ENCODE assay signal across 1 cellular context in genomic region chr3:52801839-52802238, GRCh38.
TF ChIP-seq lines count a peak whose summit lies in the region.

No MANE protein-coding gene starts in this region.

TF ChIP-seq in IMR-90, 13 proteins besides CTCF, POLR2A, EP300 and RAD21:
- TF ChIP-seq RFX5 (IDR thresholded peaks at IDR 0.05; ENCODE audit: low read depth, low read length) (no peak), FOS (IDR thresholded peaks at IDR 0.05; ENCODE audit: low read depth, low read length) (no peak), MXI1 (IDR thresholded peaks at IDR 0.05; ENCODE audit: borderline replicate concordance, low read depth, low read length) (no peak), CEBPB (IDR thresholded peaks at IDR 0.05; ENCODE audit: low read depth, low read length) (no peak), MAFK (IDR thresholded peaks at IDR 0.05; ENCODE audit: low read depth, low read length) (no peak), SMC3 (IDR thresholded peaks at IDR 0.05; ENCODE audit: low read depth, low read length) (no peak), RCOR1 (IDR thresholded peaks at IDR 0.05; ENCODE audit: insufficient replicate concordance, low read length) (no peak), ELK1 (IDR thresholded peaks at IDR 0.05; ENCODE audit: borderline replicate concordance, low read depth, low read length) (no peak), NFE2L2 (IDR thresholded peaks at IDR 0.05; ENCODE audit: low read depth, low read length) (no peak), MAZ (IDR thresholded peaks at IDR 0.05; ENCODE audit: borderline replicate concordance, low read depth, low read length) (no peak), CHD1 (IDR thresholded peaks at IDR 0.05; ENCODE audit: low read depth, low read length) (no peak), BHLHE40 (IDR thresholded peaks at IDR 0.05; ENCODE audit: low read depth, low read length) (no peak)
- TF ChIP-seq, protein P1, sequence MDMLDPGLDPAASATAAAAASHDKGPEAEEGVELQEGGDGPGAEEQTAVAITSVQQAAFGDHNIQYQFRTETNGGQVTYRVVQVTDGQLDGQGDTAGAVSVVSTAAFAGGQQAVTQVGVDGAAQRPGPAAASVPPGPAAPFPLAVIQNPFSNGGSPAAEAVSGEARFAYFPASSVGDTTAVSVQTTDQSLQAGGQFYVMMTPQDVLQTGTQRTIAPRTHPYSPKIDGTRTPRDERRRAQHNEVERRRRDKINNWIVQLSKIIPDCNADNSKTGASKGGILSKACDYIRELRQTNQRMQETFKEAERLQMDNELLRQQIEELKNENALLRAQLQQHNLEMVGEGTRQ (IDR thresholded peaks at IDR 0.05; ENCODE audit: low read depth, low read length), result no peak
